1 cellular context compared by ENCODE assay signal in genomic region chr1:229718177-229718576, GRCh38.
TF ChIP-seq lines count a peak whose summit lies in the region.

No MANE protein-coding gene starts in this region.

TF ChIP-seq in GM23338, 12 proteins besides CTCF, POLR2A, EP300 and RAD21 (continued from another document):
- TF ChIP-seq ZNF462 (CRISPR knock-in tag; IDR thresholded peaks at IDR 0.05) = no peak
- no peak for TF ChIP-seq JUNB (IDR thresholded peaks at IDR 0.05; ENCODE audit: unreplicated experiment)
- no peak for TF ChIP-seq POLR2AphosphoS5 (IDR thresholded peaks at IDR 0.05; ENCODE audit: low read depth)
- no peak for TF ChIP-seq CREB1 (CRISPR knock-in tag; IDR thresholded peaks at IDR 0.05; ENCODE audit: low read depth)
- TF ChIP-seq ZNF114 (CRISPR knock-in tag; IDR thresholded peaks at IDR 0.05) = no peak
- TF ChIP-seq ZNF331 (CRISPR knock-in tag; IDR thresholded peaks at IDR 0.05; ENCODE audit: low read depth) = no peak
- no peak for TF ChIP-seq REST (IDR thresholded peaks at IDR 0.05; ENCODE audit: unreplicated experiment)
- no peak for TF ChIP-seq NANOG (IDR thresholded peaks at IDR 0.05; ENCODE audit: borderline replicate concordance)
- no peak for TF ChIP-seq EZH2phosphoT487 (IDR thresholded peaks at IDR 0.05; ENCODE audit: unreplicated experiment)
